Comparison of ENCODE assay signal across 11 cellular contexts in the genomic region with DNA sequence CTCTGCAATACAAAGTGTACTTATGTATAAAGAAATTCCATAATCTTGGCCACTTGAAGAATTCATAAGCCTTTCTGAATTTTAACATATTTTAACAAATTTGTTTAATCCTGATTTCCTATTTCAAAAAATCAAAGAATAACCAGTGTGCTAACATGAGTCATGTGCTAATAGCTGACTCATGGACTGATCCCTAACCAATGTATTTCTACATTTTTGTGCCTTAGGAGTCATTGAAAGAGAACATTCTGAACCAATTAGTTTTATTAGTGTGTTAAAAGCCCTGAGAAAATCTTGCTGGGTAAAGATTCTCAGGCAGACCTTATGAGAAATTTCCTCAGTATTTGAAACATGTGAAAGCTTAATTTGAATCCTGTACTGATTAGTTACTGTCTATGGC.
A peak's percentile ranks its signal among the peaks of the same experiment; 100 is the strongest.
DNase-seq lines count a peak whose midpoint lies in the region; ATAC-seq and TF ChIP-seq lines count a peak whose summit lies in the region.
"Had no signal": no experiment of that assay in that cellular context is flagged by ENCODE, and none has a peak within 500 bp of the region (broad histone marks: within the 10 kb centered on the region; RNA-seq: fewer than 3 reads in every experiment).

No MANE protein-coding gene starts in this region.

- no peaks in the 10 kb centered on the region for H3K4me1 ChIP-seq in muscle layer of duodenum (ENCODE audit: control insufficient read depth in 1 of 2, insufficient read depth in 2 of 2, low read length in 2 of 2)

- in situ Hi-C loops in KBM-7 (cut with MboI; ENCODE audit: low pct_unique_long_range_greater_than_20kb, low sequenced_read_pairs), result no loop called here

- H3K27me3 ChIP-seq in AG04450 (ENCODE audit: control insufficient read depth, insufficient read depth, low read length) (no peaks in the 10 kb centered on the region), muscle layer of duodenum (ENCODE audit: low read depth, low read length) (no peaks in the 10 kb centered on the region)
- H3K27me3 ChIP-seq: neutrophil had no signal

- H3K4me3 ChIP-seq in AG04450 (ENCODE audit: low read depth, low read length) (no peak overlapping the region), muscle layer of duodenum (ENCODE audit: low read depth in 1 of 2, low read length in 2 of 2) (no peak overlapping the region)

- no peak for TF ChIP-seq CTCF in AG04450 (IDR thresholded peaks at IDR 0.05; ENCODE audit: low read depth, low read length)

- H3K9me3 ChIP-seq in AG04450 (ENCODE audit: control insufficient read depth, insufficient read depth, low read length) (no peaks in the 10 kb centered on the region), muscle layer of duodenum (ENCODE audit: control insufficient read depth in 1 of 2, low read length in 2 of 2) (no peaks in the 10 kb centered on the region)
- H3K9me3 ChIP-seq: neutrophil had no signal

- CTCF ChIA-PET in AG04450 (lab: Charles Lee), result no interaction called here

- no peak for ATAC-seq in GM19455 (IDR thresholded peaks at IDR 0.05; ENCODE audit: unreplicated experiment)

- POLR2A ChIA-PET in AG04450 (lab: Yijun Ruan, JAX), result interaction anchor here (0.6 kb wide), 1 partner anchor 169 kb away, joined by 9 read pairs; no protein-coding TSS in a partner anchor

- H3K27ac ChIP-seq in AG04450 (ENCODE audit: low read depth, low read length) (no peak overlapping the region), muscle layer of duodenum (ENCODE audit: low read length) (peak overlapping the region; percentile 40)
- H3K27ac ChIP-seq: neutrophil had no signal

- DNase-seq in AG04450 (ENCODE audit: low read depth, low spot score), result peak; percentile 51
- DNase-seq in M059J (ENCODE audit: low read depth), result peak; percentile 83
- DNase-seq in epidermal melanocyte (ENCODE audit: insufficient read length, low spot score), result peak; percentile 73
- DNase-seq in DMS153 treated with DMSO at 0.1 percent for 48 hours (lab: John Stamatoyannopoulos, UW; ENCODE audit: unreplicated experiment), result no peak
- no peak for DNase-seq in KBM-7
- DNase-seq in globus pallidus (ENCODE audit: low spot score), result no peak
- DNase-seq: activated CD4-positive, alpha-beta T cell treated with anti-CD3 and anti-CD28 coated beads, Interleukin-2, amount 10 ng/mL, durations not matched to agents 7 days and 5 days; NCI-H1436 treated with DMSO at 0.1 percent for 48 hours had no signal

- H3K36me3 ChIP-seq in muscle layer of duodenum (ENCODE audit: control insufficient read depth in 1 of 2, insufficient read depth in 2 of 2, low read length in 2 of 2), result peaks cover 9 to 13% of the 10 kb centered on the region in 2 donors
- H3K36me3 ChIP-seq: neutrophil had no signal

Comparison
In these comparisons a context has a peak if more than half of its experiments do, and no peak if none do; other contexts are left out.
1. DNase-seq: peak in AG04450 (single experiment), M059J (single experiment) and epidermal melanocyte (single experiment); none in DMS153 treated with DMSO at 0.1 percent for 48 hours (single experiment), KBM-7 (single experiment) and globus pallidus (single experiment).